ENCODE assay signal across 26 cellular contexts in the genomic region with DNA sequence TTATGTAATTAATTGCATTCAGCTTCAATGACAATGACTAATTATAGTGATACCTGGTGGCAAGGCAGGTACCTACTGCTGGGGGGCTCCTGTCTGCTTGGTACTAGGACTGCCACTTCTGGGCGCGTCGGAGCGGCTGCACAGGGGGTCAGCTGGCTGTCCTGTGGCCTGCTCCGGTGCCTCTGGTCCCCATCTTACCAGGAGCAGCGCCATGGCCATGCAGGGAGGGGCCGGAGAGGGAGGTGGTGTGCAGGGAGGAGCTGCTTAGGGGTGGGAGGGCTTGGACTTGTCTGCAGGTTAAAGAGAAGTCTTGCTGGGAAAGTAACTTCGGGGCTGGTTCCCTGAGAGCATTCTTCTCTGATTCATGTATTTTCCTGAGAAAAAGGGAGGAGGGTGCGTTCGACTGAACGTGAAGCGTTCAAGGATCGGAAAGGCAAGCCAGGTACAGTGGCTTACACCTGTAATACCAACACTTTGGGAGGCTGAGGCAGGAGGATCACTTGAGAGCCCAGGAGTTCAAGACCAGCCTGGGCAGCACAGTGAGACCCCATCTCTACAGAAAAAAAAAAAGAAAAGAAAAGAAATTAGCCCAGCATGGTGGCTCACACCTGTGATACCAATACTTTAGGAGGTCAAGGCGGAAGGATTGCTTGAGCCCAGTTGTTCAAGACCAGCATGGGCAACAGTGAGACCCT. TPM values are rescaled to one million over a fixed set of nuclear protein-coding genes. Genes with fewer than 3 reads are reported as not detected.
DNase-seq lines count a peak whose midpoint lies in the region; ATAC-seq and TF ChIP-seq lines count a peak whose summit lies in the region.
"Had no signal": no experiment of that assay in that cellular context is flagged by ENCODE, and none has a peak within 500 bp of the region (broad histone marks: within the 10 kb centered on the region; RNA-seq: fewer than 3 reads in every experiment).

No MANE protein-coding gene starts in this region.

- H3K36me3 ChIP-seq in neural progenitor cell = no peaks in the 10 kb centered on the region
- H3K36me3 ChIP-seq: gastroesophageal sphincter, left lung had no signal

- H3K9ac ChIP-seq in neural progenitor cell = no peak overlapping the region

- H3K27ac Mint-ChIP-seq in dendritic cell treated with granulocyte-macrophage colony-stimulating factor and Interleukin-4, amounts not matched to agents 40 ng/mL and 50 ng/mL, for 4 days = peak overlapping the region; percentile 5
- no peak overlapping the region for H3K27ac Mint-ChIP-seq in neural progenitor cell
- H3K27ac Mint-ChIP-seq: activated naive CD4-positive, alpha-beta T cell treated with anti-CD3 and anti-CD28 coated beads, Interleukin-2, amount 50 U/mL, for 24 hours; natural killer cell had no signal

- peaks cover 100% of the 10 kb centered on the region for H3K79me2 ChIP-seq in neural progenitor cell (ENCODE audit: low read depth)

- TF ChIP-seq CTCF in neural progenitor cell (IDR thresholded peaks at IDR 0.05) = no peak

- H4K20me1 ChIP-seq in neural progenitor cell (ENCODE audit: low read depth) = peaks cover 96% of the 10 kb centered on the region

- H3K9me3 Mint-ChIP-seq in dendritic cell treated with granulocyte-macrophage colony-stimulating factor and Interleukin-4, amounts not matched to agents 40 ng/mL and 50 ng/mL, for 4 days = no peaks in the 10 kb centered on the region
- H3K9me3 Mint-ChIP-seq in neural progenitor cell = peaks cover 5% of the 10 kb centered on the region
- H3K9me3 Mint-ChIP-seq: activated naive CD4-positive, alpha-beta T cell treated with anti-CD3 and anti-CD28 coated beads, Interleukin-2, amount 50 U/mL, for 24 hours; natural killer cell had no signal

- H3K27me3 ChIP-seq in neural progenitor cell = no peaks in the 10 kb centered on the region
- H3K27me3 ChIP-seq: gastroesophageal sphincter, left lung, SJSA1 had no signal

- peaks cover 50% of the 10 kb centered on the region for H3K4me1 Mint-ChIP-seq in dendritic cell treated with granulocyte-macrophage colony-stimulating factor and Interleukin-4, amounts not matched to agents 40 ng/mL and 50 ng/mL, for 4 days (ENCODE audit: low read depth)
- peaks cover 6% of the 10 kb centered on the region for H3K4me1 Mint-ChIP-seq in neural progenitor cell
- H3K4me1 Mint-ChIP-seq: activated naive CD4-positive, alpha-beta T cell treated with anti-CD3 and anti-CD28 coated beads, Interleukin-2, amount 50 U/mL, for 24 hours had no signal

- ATAC-seq in GM19455 (IDR thresholded peaks at IDR 0.05; ENCODE audit: unreplicated experiment) = no peak
- ATAC-seq: gastroesophageal sphincter, left lung, natural killer cell had no signal

- H3K27ac ChIP-seq in neural progenitor cell = no peak overlapping the region
- H3K27ac ChIP-seq: C4-2B, gastroesophageal sphincter, left lung, SJSA1 had no signal

- H3K27me3 Mint-ChIP-seq in dendritic cell treated with granulocyte-macrophage colony-stimulating factor and Interleukin-4, amounts not matched to agents 40 ng/mL and 50 ng/mL, for 4 days = no peaks in the 10 kb centered on the region
- peaks cover 2% of the 10 kb centered on the region for H3K27me3 Mint-ChIP-seq in neural progenitor cell (ENCODE audit: insufficient read depth, low read depth)
- H3K27me3 Mint-ChIP-seq: activated naive CD4-positive, alpha-beta T cell treated with anti-CD3 and anti-CD28 coated beads, Interleukin-2, amount 50 U/mL, for 24 hours had no signal

- DNase-seq in NCI-H146 treated with DMSO at 0.1 percent for 48 hours (lab: John Stamatoyannopoulos, UW; ENCODE audit: unreplicated experiment) (peak; percentile 7), mesenteric fat pad (ENCODE audit: low spot score) (peak; percentile 71), NOMO-1 treated with dmso at 0.1 percent for 144 hours (lab: John Stamatoyannopoulos, UW; ENCODE audit: unreplicated experiment) (no peak), neural progenitor cell (ENCODE audit: low spot score) (no peak), putamen (ENCODE audit: low spot score) (no peak)
- DNase-seq: activated CD4-positive, alpha-beta T cell treated with anti-CD3 and anti-CD28 coated beads, Interleukin-2, amount 50 U/mL, for 48 hours; activated CD8-positive, alpha-beta memory T cell treated with anti-CD3 and anti-CD28 coated beads, Interleukin-2, amount 50 U/mL, for 4 hours; anterior cingulate cortex; cortex of kidney; hippocampal formation; natural killer cell; NCI-H1105 treated with DMSO at 0.1 percent for 48 hours; NCI-H2081; NCI-H226; NCI-H69; right cardiac atrium; stimulated activated CD4-positive, alpha-beta T cell treated with anti-CD3 and anti-CD28 coated beads, Interleukin-2, amount 100 ng/mL, for 48 hours; T-helper 1 cell had no signal

- H2AFZ ChIP-seq in neural progenitor cell (replicated peaks) = no peak overlapping the region

- H3K36me3 Mint-ChIP-seq in dendritic cell treated with granulocyte-macrophage colony-stimulating factor and Interleukin-4, amounts not matched to agents 40 ng/mL and 50 ng/mL, for 4 days (ENCODE audit: low read depth) = peaks cover 22% of the 10 kb centered on the region
- H3K36me3 Mint-ChIP-seq in neural progenitor cell = peaks cover 23% of the 10 kb centered on the region
- H3K36me3 Mint-ChIP-seq: natural killer cell had no signal

- no peaks in the 10 kb centered on the region for H3K9me3 ChIP-seq in neural progenitor cell (ENCODE audit: low read depth)
- H3K9me3 ChIP-seq: gastroesophageal sphincter, left lung, SJSA1 had no signal

- H3K4me3 Mint-ChIP-seq in dendritic cell treated with granulocyte-macrophage colony-stimulating factor and Interleukin-4, amounts not matched to agents 40 ng/mL and 50 ng/mL, for 4 days = no peak overlapping the region
- H3K4me3 Mint-ChIP-seq in neural progenitor cell = no peak overlapping the region
- H3K4me3 Mint-ChIP-seq: activated naive CD4-positive, alpha-beta T cell treated with anti-CD3 and anti-CD28 coated beads, Interleukin-2, amount 50 U/mL, for 24 hours; mesothelial cell of epicardium; natural killer cell had no signal

- H3K4me1 ChIP-seq in neural progenitor cell = no peaks in the 10 kb centered on the region
- H3K4me1 ChIP-seq: SJSA1 had no signal

- intact Hi-C loops in dendritic cell treated with granulocyte-macrophage colony-stimulating factor and Interleukin-4, amounts not matched to agents 40 ng/mL and 50 ng/mL, for 4 days (cut with micrococcal nuclease) = no loop called here

- no peak overlapping the region for H3K4me2 ChIP-seq in neural progenitor cell

- H3K4me3 ChIP-seq in neural progenitor cell = no peak overlapping the region
- H3K4me3 ChIP-seq: gastroesophageal sphincter, left lung, SJSA1 had no signal

- no peaks in the 10 kb centered on the region for H3F3A ChIP-seq in neural progenitor cell (ENCODE audit: low read depth)

RNA-seq across cellular contexts. Expression of gene CUX1, which starts 15.4 kb away (rescaled TPM):
- total RNA-seq in mesenteric fat pad (115 TPM), neural progenitor cell (ENCODE audit: low replicate concordance) (49.1 and 66.4 TPM in 2 replicates)

Comparison
In these comparisons a context has a peak if more than half of its experiments do, and no peak if none do; other contexts are left out.
1. DNase-seq: peak in NCI-H146 treated with DMSO at 0.1 percent for 48 hours (single experiment) and mesenteric fat pad (single experiment); none in NOMO-1 treated with dmso at 0.1 percent for 144 hours (single experiment), neural progenitor cell (single experiment) and putamen (single experiment).